ENCODE assay signal across 24 cellular contexts in the genomic region with DNA sequence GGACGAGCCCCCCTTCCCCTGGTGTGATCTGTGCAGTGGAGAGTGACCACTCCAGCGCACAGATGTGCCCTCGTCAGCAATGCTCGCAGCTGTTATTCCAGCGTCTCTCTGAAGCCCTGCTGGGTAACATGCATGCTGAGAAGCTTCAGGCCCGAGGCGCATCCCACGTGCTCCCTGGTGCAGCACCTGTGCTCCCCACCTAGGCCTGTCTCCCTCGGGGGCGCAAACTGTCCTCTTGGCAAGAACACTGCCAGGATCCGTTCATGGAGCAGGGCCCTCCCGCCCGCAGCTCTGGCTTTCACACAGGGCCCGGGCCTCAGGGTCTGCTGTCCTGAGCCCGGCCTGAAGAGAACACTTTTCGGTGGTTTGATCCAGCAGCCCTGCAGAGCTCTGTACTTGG. TPM values are rescaled to one million over a fixed set of nuclear protein-coding genes. Genes with fewer than 3 reads are reported as not detected.
DNase-seq lines count a peak whose midpoint lies in the region; ATAC-seq and TF ChIP-seq lines count a peak whose summit lies in the region.
"Had no signal": no experiment of that assay in that cellular context is flagged by ENCODE, and none has a peak within 500 bp of the region (broad histone marks: within the 10 kb centered on the region; RNA-seq: fewer than 3 reads in every experiment).

No MANE protein-coding gene starts in this region.

- TF ChIP-seq CTCF in heart right ventricle (IDR thresholded peaks at IDR 0.05) (no peak), upper lobe of left lung (IDR thresholded peaks at IDR 0.05) (no peak)

- TF ChIP-seq EP300 in upper lobe of left lung (IDR thresholded peaks at IDR 0.05), result no peak

- POLR2A ChIA-PET in naive thymus-derived CD8-positive, alpha-beta T cell (lab: Charles Lee), result interaction anchor here (0.9 to 10.5 kb wide), 4 partner anchors 11 to 64 kb away, joined by 3 to 135 read pairs (median 4); a partner anchor contains a TSS

- no peaks in the 10 kb centered on the region for H3K27me3 Mint-ChIP-seq in naive thymus-derived CD8-positive, alpha-beta T cell
- H3K27me3 Mint-ChIP-seq: T-helper 17 cell had no signal

- TF ChIP-seq POLR2A in upper lobe of left lung (IDR thresholded peaks at IDR 0.05), result no peak

- H3K4me1 ChIP-seq in heart right ventricle (peaks cover 83 to 100% (median 97%) of the 10 kb centered on the region in 9 donors), upper lobe of left lung (peaks cover 87 to 99% (median 94%) of the 10 kb centered on the region in 4 donors)
- H3K4me1 ChIP-seq: Caco-2 had no signal

- 64 to 79% methylated on average over 16 of the region's 16 CpGs for WGBS in heart right ventricle, 2 donors
- WGBS in upper lobe of left lung, 2 donors, result 86 to 95% methylated on average over 4 to 11 of the region's 16 CpGs

- no peak for DNase-seq in heart right ventricle
- no peak for DNase-seq in left ventricle myocardium superior
- no peak for DNase-seq in naive thymus-derived CD8-positive, alpha-beta T cell
- no peak for DNase-seq in upper lobe of left lung
- no peak for DNase-seq in NCI-H524 treated with DMSO at 0.1 percent for 48 hours (lab: John Stamatoyannopoulos, UW)
- DNase-seq in OCI-M1 (lab: John Stamatoyannopoulos, UW), result no peak
- DNase-seq: activated CD8-positive, alpha-beta memory T cell treated with anti-CD3 and anti-CD28 coated beads for 24 hours; Caco-2; EL; foreskin keratinocyte; HCEC 1CT; MM.1S; mucosa of descending colon; NCI-H187; NCI-H446; nucleus accumbens; SHP77; stimulated activated naive CD4-positive, alpha-beta T cell treated with Interleukin-2 at 50 U/mL for 16 hours; T-helper 17 cell had no signal

- peak overlapping the region in 7 of 10 donors; percentile 31 to 85 (median 73) for H3K27ac Mint-ChIP-seq in naive thymus-derived CD8-positive, alpha-beta T cell
- H3K27ac Mint-ChIP-seq: activated T-helper 2 cell treated with anti-CD3 and anti-CD28 coated beads, Interferon-gamma antibody, Interleukin-2, Interleukin-4, amounts not matched to agents 10 μg/mL and 5 μg/mL and 100 μg/mL, durations not matched to agents 14 hours and 24 hours and 36 hours had no signal

- H3K27ac ChIP-seq in heart right ventricle, result peak overlapping the region; percentile 86 to 99 (median 97)
- H3K27ac ChIP-seq in angular gyrus (ENCODE audit: low read depth, low read length), result peak overlapping the region; percentile 22
- H3K27ac ChIP-seq in upper lobe of left lung, result peak overlapping the region; percentile 75 to 93 (median 82)
- H3K27ac ChIP-seq: foreskin keratinocyte, HL-60 had no signal

- H3K9me3 ChIP-seq in heart right ventricle (no peaks in the 10 kb centered on the region), upper lobe of left lung (no peaks in the 10 kb centered on the region)
- H3K9me3 ChIP-seq: Caco-2, mucosa of descending colon had no signal

- peaks cover 3 to 78% (median 4%) of the 10 kb centered on the region in 3 donors for H3K36me3 Mint-ChIP-seq in naive thymus-derived CD8-positive, alpha-beta T cell

- H3K36me3 ChIP-seq in heart right ventricle (peaks cover 0 to 75% (median 16%) of the 10 kb centered on the region in 9 donors), upper lobe of left lung (peaks cover 3 to 83% (median 49%) of the 10 kb centered on the region in 4 donors)

- H3K27me3 ChIP-seq in heart right ventricle (no peaks in the 10 kb centered on the region), upper lobe of left lung (no peaks in the 10 kb centered on the region)
- H3K27me3 ChIP-seq: foreskin keratinocyte had no signal

- H3K4me3 Mint-ChIP-seq in naive thymus-derived CD8-positive, alpha-beta T cell, result peak overlapping the region in 7 of 10 donors; percentile 9 to 81 (median 53)

- no peaks in the 10 kb centered on the region for H3K9me3 Mint-ChIP-seq in naive thymus-derived CD8-positive, alpha-beta T cell
- H3K9me3 Mint-ChIP-seq: activated T-helper 2 cell treated with anti-CD3 and anti-CD28 coated beads, Interferon-gamma antibody, Interleukin-2, Interleukin-4, amounts not matched to agents 10 μg/mL and 5 μg/mL and 100 μg/mL, durations not matched to agents 14 hours and 24 hours and 36 hours had no signal

- H3K4me3 ChIP-seq in heart right ventricle (peak overlapping the region in 4 of 10 donors; percentile 3 to 35 (median 26)), upper lobe of left lung (peak overlapping the region in 1 of 4 donors; percentile 4)
- H3K4me3 ChIP-seq: mucosa of descending colon had no signal

- peaks cover 32 to 93% (median 80%) of the 10 kb centered on the region in 4 donors for H3K4me1 Mint-ChIP-seq in naive thymus-derived CD8-positive, alpha-beta T cell

- ATAC-seq in heart right ventricle (no peak), left ventricle myocardium superior (no peak), upper lobe of left lung (ENCODE audit: low FRiP score in 2 of 2) (no peak), GM19452 (IDR thresholded peaks at IDR 0.05; ENCODE audit: unreplicated experiment) (no peak)
- no peak for ATAC-seq in naive thymus-derived CD8-positive, alpha-beta T cell
- ATAC-seq: foreskin keratinocyte, mucosa of descending colon, T-helper 17 cell had no signal

- intact Hi-C loops in heart right ventricle (cut with DNase I) (loop anchor here in 5 of 10 donors (5.0 to 10.0 kb wide), 5 partner anchors 52 to 488 kb away; a partner anchor contains a TSS), left ventricle myocardium superior (cut with micrococcal nuclease) (no loop called here)

RNA-seq across cellular contexts. Expression of a gene that starts 13.0 kb away (rescaled TPM):
- total RNA-seq in heart right ventricle (10 to 100 TPM; 10.7 to 24.4 (median 18.1) TPM), left ventricle myocardium superior (28.8 TPM), upper lobe of left lung (100 to 1,000 TPM in 1 of 6 donors, 10 to 100 TPM in 5; 31.4 to 112 (median 48.4) TPM)
- polyA plus RNA-seq in heart right ventricle, result 10 to 100 TPM; 37.5 to 49.9 TPM
- total RNA-seq in naive thymus-derived CD8-positive, alpha-beta T cell, result 100 to 1,000 TPM; 186 to 196 TPM
- 100 to 1,000 TPM in 2 of 3 donors, 10 to 100 TPM in 1; 95.9 to 135 (median 125) TPM for polyA plus RNA-seq in naive thymus-derived CD8-positive, alpha-beta T cell
- total RNA-seq: Caco-2 had no signal

RNA-seq across cellular contexts. Expression of a gene that starts 53.3 kb away (rescaled TPM):
- total RNA-seq in heart right ventricle, result 10 to 100 TPM; 14.5 to 22.0 (median 19.7) TPM
- 10 to 100 TPM; 27.4 to 50.5 TPM for polyA plus RNA-seq in heart right ventricle
- 21.6 TPM for total RNA-seq in left ventricle myocardium superior
- 10 to 100 TPM; 42.6 to 51.5 TPM for total RNA-seq in naive thymus-derived CD8-positive, alpha-beta T cell
- 10 to 100 TPM in 2 of 3 donors, 1 to 10 TPM in 1; 9.8 to 18.1 (median 14.9) TPM for polyA plus RNA-seq in naive thymus-derived CD8-positive, alpha-beta T cell
- total RNA-seq in upper lobe of left lung, result 100 to 1,000 TPM in 1 of 6 donors, 10 to 100 TPM in 5; 13.8 to 130 (median 41.5) TPM

RNA-seq across cellular contexts. Expression of a gene that starts 57.7 kb away (rescaled TPM):
- total RNA-seq in heart right ventricle (not detected), left ventricle myocardium superior (not detected), upper lobe of left lung (under 1 TPM in 3 of 6 donors, not detected in 3; 0.30 to 0.34 (median 0.34) TPM)
- not detected for polyA plus RNA-seq in heart right ventricle
- not detected for total RNA-seq in naive thymus-derived CD8-positive, alpha-beta T cell
- polyA plus RNA-seq in naive thymus-derived CD8-positive, alpha-beta T cell, result not detected
- total RNA-seq: activated T-helper 2 cell treated with anti-CD3 and anti-CD28 coated beads, Interferon-gamma antibody, Interleukin-2, Interleukin-4, amounts not matched to agents 10 μg/mL and 5 μg/mL and 100 μg/mL, durations not matched to agents 14 hours and 24 hours and 36 hours; Caco-2; foreskin keratinocyte; mucosa of descending colon; T-helper 17 cell had no signal
- polyA plus RNA-seq: endothelial cell of umbilical vein, foreskin keratinocyte had no signal

Comparison
In these comparisons a context has a peak if more than half of its experiments do, and no peak if none do; other contexts are left out.
1. H3K27ac ChIP-seq: peak in every context shown above with its lines; median percentile 97 in heart right ventricle; 82 in upper lobe of left lung; 22 in angular gyrus.